Comparison of ENCODE assay signal across 10 cellular contexts in genomic region chr15:90306560-90306959, GRCh38. TPM values are rescaled to one million over a fixed set of nuclear protein-coding genes. Genes with fewer than 3 reads are reported as not detected.
A peak's percentile ranks its signal among the peaks of the same experiment; 100 is the strongest.
DNase-seq lines count a peak whose midpoint lies in the region; ATAC-seq, FAIRE-seq and TF ChIP-seq lines count a peak whose summit lies in the region.
"Had no signal": no experiment of that assay in that cellular context is flagged by ENCODE, and none has a peak within 500 bp of the region (broad histone marks: within the 10 kb centered on the region; RNA-seq: fewer than 3 reads in every experiment).

No MANE protein-coding gene starts in this region.

- no peak overlapping the region for H3K9ac ChIP-seq in HepG2 (ENCODE audit: insufficient read depth, low read depth, low read length)

- H3K27ac ChIP-seq in right atrium auricular region, result no peak overlapping the region
- peak overlapping the region; percentile 62 to 67 for H3K27ac ChIP-seq in uterus
- no peak overlapping the region for H3K27ac ChIP-seq in HepG2 (ENCODE audit: extremely low read length, insufficient read depth, low read length)
- H3K27ac ChIP-seq: WERI-Rb-1 had no signal

- in situ Hi-C loops in HepG2 (cut with HindIII; ENCODE audit: extremely low pct_ligation_motif_present, low pct_unique_long_range_greater_than_20kb), result loop anchor here (10.0 kb wide), 1 partner anchor 298 kb away; no protein-coding TSS in a partner anchor

- 33% methylated on average over 6 of the region's 6 CpGs for WGBS in HepG2 (ENCODE audit: low lambda C conversion rate)

- FAIRE-seq in HepG2 (lab: Jason Lieb, UNC), result no peak

- no peaks in the 10 kb centered on the region for H3K36me3 Mint-ChIP-seq in dendritic cell treated with granulocyte-macrophage colony-stimulating factor and Interleukin-4, amounts not matched to agents 40 ng/mL and 50 ng/mL, for 4 days (ENCODE audit: low read depth)

- TF ChIP-seq RAD21 in HepG2 (CRISPR knock-in tag; IDR thresholded peaks at IDR 0.05), result no peak

- no peaks in the 10 kb centered on the region for H4K20me1 ChIP-seq in HepG2 (ENCODE audit: insufficient read depth, low read length)

- H3K4me3 Mint-ChIP-seq in dendritic cell treated with granulocyte-macrophage colony-stimulating factor and Interleukin-4, amounts not matched to agents 40 ng/mL and 50 ng/mL, for 4 days, result no peak overlapping the region

- POLR2A ChIA-PET in HepG2 (lab: Yijun Ruan, JAX), result no interaction called here

- ATAC-seq in left ventricle myocardium superior (no peak), HepG2 (no peak)

- no TSS peak for BruUV-seq in HepG2 (replicated peaks; lab: Mats Ljungman, UMichigan)

- H3K79me2 ChIP-seq in HepG2 (ENCODE audit: insufficient read depth, low read length), result no peaks in the 10 kb centered on the region

- H3K4me1 ChIP-seq in right atrium auricular region (peaks cover 0 to 4% of the 10 kb centered on the region in 2 donors), uterus (no peaks in the 10 kb centered on the region), HepG2 (ENCODE audit: insufficient read depth, low read length) (peaks cover 21% of the 10 kb centered on the region)

- no peaks in the 10 kb centered on the region for H3K27me3 ChIP-seq in right atrium auricular region
- H3K27me3 ChIP-seq in uterus, result no peaks in the 10 kb centered on the region
- peaks cover 0 to 4% of the 10 kb centered on the region in 2 experiments; a peak in 2 of 5 replicates for H3K27me3 ChIP-seq in HepG2 (ENCODE audit: control insufficient read depth in 1 of 2, insufficient read depth in 2 of 2, low read length in 2 of 2)

- no peaks in the 10 kb centered on the region for H3K9me3 ChIP-seq in right atrium auricular region
- no peaks in the 10 kb centered on the region for H3K9me3 ChIP-seq in uterus
- H3K9me3 ChIP-seq in HepG2 (ENCODE audit: low read length), result no peaks in the 10 kb centered on the region

- no peaks in the 10 kb centered on the region for H3K27me3 Mint-ChIP-seq in dendritic cell treated with granulocyte-macrophage colony-stimulating factor and Interleukin-4, amounts not matched to agents 40 ng/mL and 50 ng/mL, for 4 days

- no peak for TF ChIP-seq POLR2A in uterus (IDR thresholded peaks at IDR 0.05)
- no peak for TF ChIP-seq POLR2A in HepG2 (IDR thresholded peaks at IDR 0.05; ENCODE audit: insufficient read depth in 1 of 2, low read depth in 2 of 2, low read length in 2 of 2)

- TF ChIP-seq EP300 in HepG2 (IDR thresholded peaks at IDR 0.05; ENCODE audit: low read depth in 2 of 2, low read length in 2 of 2), result no peak
- TF ChIP-seq EP300 in HepG2 (CRISPR knock-in tag; IDR thresholded peaks at IDR 0.05; ENCODE audit: borderline replicate concordance), result no peak

- peaks cover 34% of the 10 kb centered on the region for H3K4me1 Mint-ChIP-seq in dendritic cell treated with granulocyte-macrophage colony-stimulating factor and Interleukin-4, amounts not matched to agents 40 ng/mL and 50 ng/mL, for 4 days (ENCODE audit: low read depth)

- no peak overlapping the region for H2AFZ ChIP-seq in HepG2 (ENCODE audit: low read length)

- no peak overlapping the region for H3K4me3 ChIP-seq in right atrium auricular region
- H3K4me3 ChIP-seq in uterus, result no peak overlapping the region
- H3K4me3 ChIP-seq in HepG2 (replicated peaks in 1 of 3; ENCODE audit: insufficient read depth in 1 of 3, low read depth in 2 of 3, low read length in 3 of 3), result no peak overlapping the region

- no peak for TF ChIP-seq CTCF in right atrium auricular region (IDR thresholded peaks at IDR 0.05)
- peak in 1 of 4 experiments; percentile 3 for TF ChIP-seq CTCF in uterus (IDR thresholded peaks at IDR 0.05)
- TF ChIP-seq CTCF in HepG2 (CRISPR knock-in tag; IDR thresholded peaks at IDR 0.05), result no peak

- no peak overlapping the region for H3K4me2 ChIP-seq in HepG2 (ENCODE audit: low read depth, low read length)

- DNase-seq in right atrium auricular region (ENCODE audit: low spot score) (peak; percentile 54), left ventricle myocardium superior (no peak), NOMO-1 treated with dmso at 0.1 percent for 144 hours (lab: John Stamatoyannopoulos, UW; ENCODE audit: unreplicated experiment) (peak; percentile 45), uterus (no peak), HuH-7 (ENCODE audit: low spot score) (no peak), HepG2 (ENCODE audit: low spot score) (no peak), AG20443 (ENCODE audit: low spot score) (no peak)
- DNase-seq: WERI-Rb-1 had no signal

- peak overlapping the region; percentile 9 for H3K27ac Mint-ChIP-seq in dendritic cell treated with granulocyte-macrophage colony-stimulating factor and Interleukin-4, amounts not matched to agents 40 ng/mL and 50 ng/mL, for 4 days

- CTCF ChIA-PET in HepG2 (lab: Yijun Ruan, JAX; ENCODE audit: low intra/inter-chr PET ratio, low total read pairs), result no interaction called here

- H3K36me3 ChIP-seq in right atrium auricular region, result no peaks in the 10 kb centered on the region
- no peaks in the 10 kb centered on the region for H3K36me3 ChIP-seq in uterus
- no peaks in the 10 kb centered on the region for H3K36me3 ChIP-seq in HepG2 (replicated peaks in 1 of 2; ENCODE audit: control insufficient read depth in 1 of 2, insufficient read depth in 2 of 2, low read length in 2 of 2)
- H3K36me3 ChIP-seq: WERI-Rb-1 had no signal

- intact Hi-C loops in left ventricle myocardium superior (cut with micrococcal nuclease), result no loop called here
- intact Hi-C loops in dendritic cell treated with granulocyte-macrophage colony-stimulating factor and Interleukin-4, amounts not matched to agents 40 ng/mL and 50 ng/mL, for 4 days (cut with micrococcal nuclease), result no loop called here
- intact Hi-C loops in uterus (cut with DNase I; ENCODE audit: low total_unique reads), result no loop called here
- intact Hi-C loops in HepG2 (cut with micrococcal nuclease; ENCODE audit: unreplicated experiment), result no loop called here

- no peaks in the 10 kb centered on the region for H3K9me3 Mint-ChIP-seq in dendritic cell treated with granulocyte-macrophage colony-stimulating factor and Interleukin-4, amounts not matched to agents 40 ng/mL and 50 ng/mL, for 4 days

RNA-seq across cellular contexts. Expression of gene NGRN, which starts 41.1 kb away (rescaled TPM):
- total RNA-seq in right atrium auricular region (100 to 1,000 TPM; 107 to 110 TPM), left ventricle myocardium superior (117 TPM), uterus (100 to 1,000 TPM in 1 of 4 donors, 10 to 100 TPM in 3; 35.6 to 119 (median 69.4) TPM), HepG2 (2016; rRNA removed; fragmentation: Illumina TruSeq; extraction: Trizol) (63.7 and 77.7 TPM in 2 replicates)
- total RNA-seq in HepG2 (2016; cell fraction: cytosol; rRNA removed; fragmentation: Illumina TruSeq; extraction: Trizol; ENCODE audit: low read depth), result 11.5 and 13.8 TPM in 2 replicates
- total RNA-seq in HepG2 (2016; cell fraction: insoluble cytoplasmic fraction; rRNA removed; fragmentation: Illumina TruSeq; extraction: Trizol), result 60.1 and 83.0 TPM in 2 replicates
- total RNA-seq in HepG2 (2016; cell fraction: membrane; rRNA removed; fragmentation: Illumina TruSeq; extraction: Trizol), result 39.4 and 40.9 TPM in 2 replicates
- 26.7 and 28.3 TPM in 2 replicates for total RNA-seq in HepG2 (2016; cell fraction: nucleus; rRNA removed; fragmentation: Illumina TruSeq; extraction: Trizol)
- 39.8 and 44.2 TPM in 2 replicates for polyA plus RNA-seq in HepG2 (2011; rRNA removed)
- polyA plus RNA-seq in HepG2 (2011; cell fraction: cytosol; rRNA removed), result 31.8 and 47.0 TPM in 2 replicates
- polyA plus RNA-seq in HepG2 (2011; cell fraction: nucleus; rRNA removed), result 12.2 and 16.6 TPM in 2 replicates
- 42.4 and 48.2 TPM in 2 replicates for polyA plus RNA-seq in HepG2 (2012)
- 13.2 and 14.3 TPM in 2 replicates for polyA plus RNA-seq in HepG2 (2016; cell fraction: cytosol; fragmentation: Illumina TruSeq; extraction: Trizol; ENCODE audit: low read depth)
- polyA plus RNA-seq in HepG2 (2016; cell fraction: insoluble cytoplasmic fraction; fragmentation: Illumina TruSeq; extraction: Trizol; ENCODE audit: low read depth), result 79.7 and 93.5 TPM in 2 replicates
- 29.5 and 31.6 TPM in 2 replicates for polyA plus RNA-seq in HepG2 (2016; cell fraction: membrane; fragmentation: Illumina TruSeq; extraction: Trizol; ENCODE audit: low read depth)
- 39.0 and 42.2 TPM in 2 replicates for polyA plus RNA-seq in HepG2 (2016; cell fraction: nucleus; fragmentation: Illumina TruSeq; extraction: Trizol; ENCODE audit: insufficient read depth, low read depth)
- 32.4 and 58.8 TPM in 2 replicates for polyA minus RNA-seq in HepG2 (2011; rRNA and poly(A)+ RNA removed; ENCODE audit: low replicate concordance)
- polyA minus RNA-seq in HepG2 (2011; cell fraction: cytosol; rRNA and poly(A)+ RNA removed), result 15.7 and 19.1 TPM in 2 replicates
- polyA minus RNA-seq in HepG2 (2011; cell fraction: nucleus; rRNA and poly(A)+ RNA removed), result 11.7 and 13.3 TPM in 2 replicates

RNA-seq across cellular contexts. Expression of gene ZNF774, which starts 45.5 kb away (rescaled TPM):
- 1 to 10 TPM; 3.7 to 4.3 TPM for total RNA-seq in right atrium auricular region
- total RNA-seq in left ventricle myocardium superior, result 4.9 TPM
- total RNA-seq in uterus, result 1 to 10 TPM in 3 of 4 donors, under 1 TPM in 1; 0.51 to 5.5 (median 3.8) TPM
- total RNA-seq in HepG2 (2016; rRNA removed; fragmentation: Illumina TruSeq; extraction: Trizol), result 0.98 and 1.4 TPM in 2 replicates
- 0.09 and 1.2 TPM in 2 replicates for total RNA-seq in HepG2 (2016; cell fraction: cytosol; rRNA removed; fragmentation: Illumina TruSeq; extraction: Trizol; ENCODE audit: low read depth)
- total RNA-seq in HepG2 (2016; cell fraction: insoluble cytoplasmic fraction; rRNA removed; fragmentation: Illumina TruSeq; extraction: Trizol), result 0.89 and 1.7 TPM in 2 replicates
- 0.69 and 1.3 TPM in 2 replicates for total RNA-seq in HepG2 (2016; cell fraction: membrane; rRNA removed; fragmentation: Illumina TruSeq; extraction: Trizol)
- total RNA-seq in HepG2 (2016; cell fraction: nucleus; rRNA removed; fragmentation: Illumina TruSeq; extraction: Trizol), result 0.78 and 1.6 TPM in 2 replicates
- 0.59 and 0.61 TPM in 2 replicates for polyA plus RNA-seq in HepG2 (2011; rRNA removed)
- 0.31 and 0.60 TPM in 2 replicates for polyA plus RNA-seq in HepG2 (2011; cell fraction: cytosol; rRNA removed)
- 0.40 and 0.78 TPM in 2 replicates for polyA plus RNA-seq in HepG2 (2011; cell fraction: nucleus; rRNA removed)
- 0.52 and 0.92 TPM in 2 replicates for polyA plus RNA-seq in HepG2 (2012)
- 1.0 and 1.1 TPM in 2 replicates for polyA plus RNA-seq in HepG2 (2016; cell fraction: cytosol; fragmentation: Illumina TruSeq; extraction: Trizol; ENCODE audit: low read depth)
- polyA plus RNA-seq in HepG2 (2016; cell fraction: insoluble cytoplasmic fraction; fragmentation: Illumina TruSeq; extraction: Trizol; ENCODE audit: low read depth), result 0.79 and 1.3 TPM in 2 replicates
- 0.52 and 0.56 TPM in 2 replicates for polyA plus RNA-seq in HepG2 (2016; cell fraction: membrane; fragmentation: Illumina TruSeq; extraction: Trizol; ENCODE audit: low read depth)
- polyA plus RNA-seq in HepG2 (2016; cell fraction: nucleus; fragmentation: Illumina TruSeq; extraction: Trizol; ENCODE audit: insufficient read depth, low read depth), result 1.7 and 3.0 TPM in 2 replicates
- 0.54 and 2.1 TPM in 2 replicates for polyA minus RNA-seq in HepG2 (2011; rRNA and poly(A)+ RNA removed; ENCODE audit: low replicate concordance)
- 0.18 and 0.59 TPM in 2 replicates for polyA minus RNA-seq in HepG2 (2011; cell fraction: cytosol; rRNA and poly(A)+ RNA removed)
- 1.9 and 5.0 TPM in 2 replicates for polyA minus RNA-seq in HepG2 (2011; cell fraction: nucleus; rRNA and poly(A)+ RNA removed)

RNA-seq across cellular contexts. Expression of gene TTLL13, which starts 57.2 kb away (rescaled TPM):
- total RNA-seq in right atrium auricular region (not detected), left ventricle myocardium superior (0.20 TPM), uterus (under 1 TPM in 1 of 4 donors, not detected in 3; 0.41 TPM), HepG2 (2016; rRNA removed; fragmentation: Illumina TruSeq; extraction: Trizol) (0.29 TPM in 1 of 2 replicates, not detected in the other)
- total RNA-seq in HepG2 (2016; cell fraction: cytosol; rRNA removed; fragmentation: Illumina TruSeq; extraction: Trizol; ENCODE audit: low read depth), result 0.09 TPM in 1 of 2 replicates, not detected in the other
- total RNA-seq in HepG2 (2016; cell fraction: insoluble cytoplasmic fraction; rRNA removed; fragmentation: Illumina TruSeq; extraction: Trizol), result 0.11 TPM in 1 of 2 replicates, not detected in the other
- 0.21 TPM in 1 of 2 replicates, not detected in the other for total RNA-seq in HepG2 (2016; cell fraction: membrane; rRNA removed; fragmentation: Illumina TruSeq; extraction: Trizol)
- 0.25 TPM in 1 of 2 replicates, not detected in the other for total RNA-seq in HepG2 (2016; cell fraction: nucleus; rRNA removed; fragmentation: Illumina TruSeq; extraction: Trizol)
- polyA plus RNA-seq in HepG2 (2011; rRNA removed), result 0.07 and 0.08 TPM in 2 replicates
- polyA plus RNA-seq in HepG2 (2011; cell fraction: cytosol; rRNA removed), result 0.04 and 0.14 TPM in 2 replicates
- 0.21 and 0.51 TPM in 2 replicates for polyA plus RNA-seq in HepG2 (2011; cell fraction: nucleus; rRNA removed)
- polyA plus RNA-seq in HepG2 (2012), result not detected in 2 replicates
- not detected in 2 replicates for polyA plus RNA-seq in HepG2 (2016; cell fraction: cytosol; fragmentation: Illumina TruSeq; extraction: Trizol; ENCODE audit: low read depth)
- not detected in 2 replicates for polyA plus RNA-seq in HepG2 (2016; cell fraction: insoluble cytoplasmic fraction; fragmentation: Illumina TruSeq; extraction: Trizol; ENCODE audit: low read depth)
- 0.09 TPM in 1 of 2 replicates, not detected in the other for polyA plus RNA-seq in HepG2 (2016; cell fraction: membrane; fragmentation: Illumina TruSeq; extraction: Trizol; ENCODE audit: low read depth)
- polyA plus RNA-seq in HepG2 (2016; cell fraction: nucleus; fragmentation: Illumina TruSeq; extraction: Trizol; ENCODE audit: insufficient read depth, low read depth), result 0.28 TPM in 1 of 2 replicates, not detected in the other
- polyA minus RNA-seq in HepG2 (2011; rRNA and poly(A)+ RNA removed; ENCODE audit: low replicate concordance), result not detected in 2 replicates
- not detected in 2 replicates for polyA minus RNA-seq in HepG2 (2011; cell fraction: cytosol; rRNA and poly(A)+ RNA removed)
- 0.26 TPM in 1 of 2 replicates, not detected in the other for polyA minus RNA-seq in HepG2 (2011; cell fraction: nucleus; rRNA and poly(A)+ RNA removed)
- total RNA-seq: glomerular endothelial cell had no signal

Comparison
In these comparisons a context has a peak if more than half of its experiments do, and no peak if none do; other contexts are left out.
1. DNase-seq: peak in right atrium auricular region (single experiment) and NOMO-1 treated with dmso at 0.1 percent for 144 hours (single experiment); none in left ventricle myocardium superior (single experiment), uterus (0 of 2), HuH-7 (single experiment), HepG2 (single experiment) and AG20443 (single experiment).
2. H3K27ac ChIP-seq: peak in uterus (2 of 2); none in right atrium auricular region (0 of 2) and HepG2 (single experiment).